Comparison of ENCODE assay signal across 8 cellular contexts in the genomic region with DNA sequence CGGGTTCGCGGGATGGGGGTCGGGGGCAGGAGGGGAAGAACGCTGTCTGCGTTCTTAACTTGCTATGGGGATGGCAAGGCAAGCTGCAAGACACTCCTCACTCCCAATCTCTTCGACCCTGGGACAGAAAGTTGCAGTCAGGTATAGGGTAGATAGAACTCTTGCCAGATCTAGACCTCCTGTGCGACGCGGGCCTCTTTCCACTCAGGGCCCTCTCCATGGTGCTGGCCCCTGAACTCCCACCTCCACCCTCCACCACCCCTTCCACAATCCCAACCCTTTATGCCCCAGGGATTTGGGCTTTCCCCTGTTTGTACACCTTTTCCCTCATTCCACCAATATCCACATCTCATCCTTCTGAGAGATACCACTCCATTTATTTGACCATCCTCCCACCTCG. TPM values are rescaled to one million over a fixed set of nuclear protein-coding genes. Genes with fewer than 3 reads are reported as not detected.
A peak's percentile ranks its signal among the peaks of the same experiment; 100 is the strongest.
DNase-seq lines count a peak whose midpoint lies in the region; ATAC-seq, FAIRE-seq and TF ChIP-seq lines count a peak whose summit lies in the region.

No MANE protein-coding gene starts in this region.

- no TSS peak for BruUV-seq in GM12878 (replicated peaks; lab: Mats Ljungman, UMichigan)

- no peak overlapping the region for H2AFZ ChIP-seq in GM12878 (ENCODE audit: control insufficient read depth, low read depth, low read length)

- peak overlapping the region; percentile 80 for H3K27ac Mint-ChIP-seq in memory B cell

- peak overlapping the region; percentile 82 for H3K4me3 Mint-ChIP-seq in memory B cell

- CTCF ChIA-PET in GM12878 (lab: Yijun Ruan, JAX): interaction anchor here (1.0 to 1.6 kb wide), 5 partner anchors 15 to 91 kb away, joined by 3 to 5 read pairs (median 4); a partner anchor contains a TSS

- FAIRE-seq in GM12878 (lab: Jason Lieb, UNC): no peak

- peak overlapping the region; percentile 84 for H3K4me2 ChIP-seq in GM12878 (ENCODE audit: control insufficient read depth, insufficient read depth)

- RAD21 ChIA-PET in GM12878 (lab: Charles Lee; ENCODE audit: unreplicated experiment): no interaction called here

- no peaks in the 10 kb centered on the region for H3K27me3 Mint-ChIP-seq in memory B cell

- peak overlapping the region; percentile 97 for H3K9ac ChIP-seq in GM12878 (ENCODE audit: control insufficient read depth, insufficient read depth, low read length)

- H3K36me3 Mint-ChIP-seq in memory B cell: peaks cover 5% of the 10 kb centered on the region

- no peaks in the 10 kb centered on the region for H3K9me3 ChIP-seq in heart right ventricle
- no peaks in the 10 kb centered on the region; the same call in 2 of the 3 replicates for H3K9me3 ChIP-seq in GM12878 (replicated peaks; ENCODE audit: control insufficient read depth, insufficient read depth, low read length)
- H3K9me3 ChIP-seq in upper lobe of right lung: no peaks in the 10 kb centered on the region

- no peaks in the 10 kb centered on the region for H4K20me1 ChIP-seq in GM12878 (ENCODE audit: control insufficient read depth, insufficient read depth)

- 71 to 77% methylated on average over 11 of the region's 11 CpGs for WGBS in heart right ventricle, 2 donors
- WGBS in GM12878 (ENCODE audit: insufficient coverage, insufficient replicate concordance, low lambda C conversion rate, missing lambda C conversion rate): 19% methylated on average over 11 of the region's 11 CpGs

- H3K27ac ChIP-seq in heart right ventricle: peak overlapping the region in 7 of 10 donors; percentile 81 to 99 (median 93)
- no peak overlapping the region for H3K27ac ChIP-seq in GM12878 (ENCODE audit: control insufficient read depth, insufficient read depth)
- H3K27ac ChIP-seq in upper lobe of right lung: peak overlapping the region; percentile 79

- no peak for TF ChIP-seq RAD21 in GM12878 (IDR thresholded peaks at IDR 0.05; ENCODE audit: insufficient read depth, low read depth, low read length)

- SMC1A ChIA-PET in GM12878 (lab: Charles Lee; ENCODE audit: uncharacterized antibody, unreplicated experiment): no interaction called here

- POLR2A ChIA-PET in GM12878 (lab: Charles Lee): interaction anchor here (0.5 kb wide), 2 partner anchors 123 to 125 kb away, joined by 3 read pairs; no protein-coding TSS in a partner anchor

- TF ChIP-seq CTCF in heart right ventricle (IDR thresholded peaks at IDR 0.05) (no peak), GM12878 (IDR thresholded peaks at IDR 0.05 in 2 of 3, conservative IDR thresholded peaks at IDR 0.05 in 1 of 3; ENCODE audit: control insufficient read depth in 2 of 3, extremely low read depth in 1 of 3, insufficient read depth in 1 of 3, low read depth in 3 of 3, low read length in 3 of 3) (no peak), upper lobe of right lung (IDR thresholded peaks at IDR 0.05) (no peak)

- peaks cover 29% of the 10 kb centered on the region for H3K79me2 ChIP-seq in GM12878 (ENCODE audit: control insufficient read depth, insufficient read depth, low read length)

- peaks cover 35% of the 10 kb centered on the region for H3K4me1 Mint-ChIP-seq in memory B cell

- DNase-seq in heart right ventricle (no peak), cardiac septum (ENCODE audit: low spot score) (no peak), GM12878 (ENCODE audit: low read depth, low spot score) (no peak), memory B cell (ENCODE audit: low spot score in 2 of 2) (no peak), upper lobe of right lung (no peak), NCI-H1694 (lab: John Stamatoyannopoulos, UW) (no peak), NCI-H1048 (lab: John Stamatoyannopoulos, UW) (no peak)
- DNase-seq in stimulated activated CD4-positive, alpha-beta T cell treated with anti-CD3 and anti-CD28 coated beads, Interleukin-4, amount 100 ng/mL, for 1 hour: no peak

- ATAC-seq in heart right ventricle (no peak), GM12878 (no peak), memory B cell (ENCODE audit: low read depth) (no peak), upper lobe of right lung (no peak)

- intact Hi-C loops in heart right ventricle (cut with DNase I) (loop anchor here in 6 of 10 donors (1.0 to 5.0 kb wide), 7 partner anchors 32 to 108 kb away; a partner anchor contains a TSS), cardiac septum (cut with DNase I) (loop anchor here (1.0 to 5.0 kb wide), 3 partner anchors 32 to 107 kb away; a partner anchor contains a TSS), GM12878 (cut with micrococcal nuclease; ENCODE audit: unreplicated experiment) (loop anchor here (1.0 to 2.0 kb wide), 4 partner anchors 18 to 106 kb away; no protein-coding TSS in a partner anchor), upper lobe of right lung (cut with DNase I) (loop anchor here (5.0 kb wide), 1 partner anchor 33 kb away; no protein-coding TSS in a partner anchor)

- peaks cover 0 to 40% (median 0%) of the 10 kb centered on the region in 9 donors for H3K36me3 ChIP-seq in heart right ventricle
- H3K36me3 ChIP-seq in GM12878 (ENCODE audit: control insufficient read depth in 2 of 2, insufficient read depth in 2 of 2, low read length in 1 of 2): peaks cover 0 to 2% of the 10 kb centered on the region in 2 experiments; a peak in 1 of 4 replicates
- H3K36me3 ChIP-seq in upper lobe of right lung: peaks cover 11% of the 10 kb centered on the region

- H3K4me3 ChIP-seq in heart right ventricle: peak overlapping the region in 9 of 10 donors; percentile 58 to 78 (median 71)
- H3K4me3 ChIP-seq in GM12878: peak overlapping the region; percentile 97
- peak overlapping the region; percentile 73 for H3K4me3 ChIP-seq in upper lobe of right lung

- peaks cover 4 to 42% (median 34%) of the 10 kb centered on the region in 9 donors for H3K4me1 ChIP-seq in heart right ventricle
- 0 out of 2 replicates have a peak, but pooled peaks cover 3% of the 10 kb centered on the region for H3K4me1 ChIP-seq in GM12878 (ENCODE audit: control insufficient read depth, insufficient read depth, low read length)
- H3K4me1 ChIP-seq in upper lobe of right lung: peaks cover 27% of the 10 kb centered on the region

- in situ Hi-C loops in GM12878 (cut with MboI): no loop called here

- TF ChIP-seq EP300 in GM12878 (IDR thresholded peaks at IDR 0.05; ENCODE audit: borderline replicate concordance in 1 of 2, control insufficient read depth in 1 of 2, low read depth in 2 of 2, low read length in 2 of 2): no peak

- no peak for TF ChIP-seq POLR2A in GM12878 (IDR thresholded peaks at IDR 0.05; ENCODE audit: low read depth, low read length)

- no peaks in the 10 kb centered on the region for H3K9me3 Mint-ChIP-seq in memory B cell

- H3K27me3 ChIP-seq in heart right ventricle (no peaks in the 10 kb centered on the region), GM12878 (replicated peaks in 1 of 2; ENCODE audit: control insufficient read depth in 2 of 2, insufficient read depth in 2 of 2, low read length in 1 of 2) (no peaks in the 10 kb centered on the region), upper lobe of right lung (no peaks in the 10 kb centered on the region)

RNA-seq across cellular contexts. Expression of a gene that starts 0.8 kb away (rescaled TPM):
- total RNA-seq in heart right ventricle (10 to 100 TPM; 16.2 to 25.3 (median 20.4) TPM), cardiac septum (19.6 TPM), GM12878 (2014; rRNA removed) (63.6 and 65.6 TPM in 2 replicates), GM12878 (2014; rRNA removed; fragmentation: Illumina TruSeq; extraction: Trizol) (54.1 and 58.2 TPM in 2 replicates), GM12878 (2021) (45.8 and 51.3 TPM in 2 replicates), upper lobe of right lung (19.8 TPM)
- polyA plus RNA-seq in heart right ventricle (10 to 100 TPM; 13.5 to 27.7 TPM), GM12878 (2011; rRNA removed) (66.2 and 82.2 TPM in 2 replicates), GM12878 (2014; fragmentation: Illumina TruSeq; extraction: Trizol) (39.3 and 53.8 TPM in 2 replicates), GM12878 (2014; fragmentation: Nextera tagmentation; extraction: Ambion mirVana) (10 to 100 TPM; 20.7 to 29.5 TPM), GM12878 (2014; rRNA removed) (76.4 and 81.7 TPM in 2 replicates), GM12878 (2016; fragmentation: Nextera tagmentation; extraction: Ambion mirVana) (10 to 100 TPM; 90.9 to 97.9 TPM)
- 4.7 and 6.7 TPM in 2 replicates for total RNA-seq in GM12878 (2013; cell fraction: nucleolus; rRNA removed)
- polyA plus RNA-seq in GM12878 (2011; ENCODE audit: low read depth): 20.2 TPM
- polyA plus RNA-seq in GM12878 (2011; cell fraction: cytosol; rRNA removed): 101 and 104 TPM in 2 replicates
- 16.4 and 21.1 TPM in 2 replicates for polyA plus RNA-seq in GM12878 (2011; cell fraction: nucleus; rRNA removed)
- polyA plus RNA-seq in GM12878 (2012): 34.9 and 37.2 TPM in 2 replicates
- polyA minus RNA-seq in GM12878 (2011; rRNA and poly(A)+ RNA removed): 35.5 and 37.7 TPM in 2 replicates
- polyA minus RNA-seq in GM12878 (2011; cell fraction: cytosol; rRNA and poly(A)+ RNA removed): 10.5 and 12.6 TPM in 2 replicates
- 4.5 and 11.0 TPM in 2 replicates for polyA minus RNA-seq in GM12878 (2011; cell fraction: nucleus; rRNA and poly(A)+ RNA removed)

RNA-seq across cellular contexts. Expression of a gene that starts 3.2 kb away (rescaled TPM):
- total RNA-seq in heart right ventricle (10 to 100 TPM; 43.6 to 66.3 (median 47.0) TPM), cardiac septum (40.7 TPM), GM12878 (2014; rRNA removed) (38.0 and 44.8 TPM in 2 replicates), GM12878 (2014; rRNA removed; fragmentation: Illumina TruSeq; extraction: Trizol) (28.8 and 30.1 TPM in 2 replicates), GM12878 (2021) (29.9 and 31.0 TPM in 2 replicates), upper lobe of right lung (51.6 TPM)
- polyA plus RNA-seq in heart right ventricle (10 to 100 TPM in 1 of 2 donors, 1 to 10 TPM in 1; 7.0 to 27.0 TPM), GM12878 (2011; rRNA removed) (30.9 and 47.8 TPM in 2 replicates), GM12878 (2014; fragmentation: Illumina TruSeq; extraction: Trizol) (27.6 and 33.2 TPM in 2 replicates), GM12878 (2014; fragmentation: Nextera tagmentation; extraction: Ambion mirVana) (10 to 100 TPM; 11.1 to 24.5 TPM), GM12878 (2014; rRNA removed) (38.2 and 39.2 TPM in 2 replicates), GM12878 (2016; fragmentation: Nextera tagmentation; extraction: Ambion mirVana) (10 to 100 TPM; 22.3 to 23.9 TPM)
- 36.1 and 37.8 TPM in 2 replicates for total RNA-seq in GM12878 (2013; cell fraction: nucleolus; rRNA removed)
- polyA plus RNA-seq in GM12878 (2011; ENCODE audit: low read depth): 18.7 TPM
- polyA plus RNA-seq in GM12878 (2011; cell fraction: cytosol; rRNA removed): 57.2 and 72.2 TPM in 2 replicates
- polyA plus RNA-seq in GM12878 (2011; cell fraction: nucleus; rRNA removed): 43.2 and 46.7 TPM in 2 replicates
- polyA plus RNA-seq in GM12878 (2012): 22.2 and 25.5 TPM in 2 replicates
- 134 and 148 TPM in 2 replicates for polyA minus RNA-seq in GM12878 (2011; rRNA and poly(A)+ RNA removed)
- polyA minus RNA-seq in GM12878 (2011; cell fraction: cytosol; rRNA and poly(A)+ RNA removed): 15.5 and 29.6 TPM in 2 replicates
- 29.4 and 52.3 TPM in 2 replicates for polyA minus RNA-seq in GM12878 (2011; cell fraction: nucleus; rRNA and poly(A)+ RNA removed)

RNA-seq across cellular contexts. Expression of a gene that starts 4.9 kb away (rescaled TPM):
- total RNA-seq in heart right ventricle (not detected), cardiac septum (not detected), GM12878 (2014; rRNA removed) (not detected in 2 replicates), GM12878 (2014; rRNA removed; fragmentation: Illumina TruSeq; extraction: Trizol) (not detected in 2 replicates), GM12878 (2021) (0.29 and 0.56 TPM in 2 replicates), upper lobe of right lung (0.87 TPM)
- polyA plus RNA-seq in heart right ventricle (under 1 TPM; 0.20 to 0.59 TPM), GM12878 (2011; rRNA removed) (0.15 TPM in 1 of 2 replicates, not detected in the other), GM12878 (2014; fragmentation: Illumina TruSeq; extraction: Trizol) (0.15 TPM in 1 of 2 replicates, not detected in the other), GM12878 (2014; fragmentation: Nextera tagmentation; extraction: Ambion mirVana) (not detected), GM12878 (2014; rRNA removed) (0.13 TPM in 1 of 2 replicates, not detected in the other), GM12878 (2016; fragmentation: Nextera tagmentation; extraction: Ambion mirVana) (not detected)
- 2.6 TPM in 1 of 2 replicates, not detected in the other for total RNA-seq in GM12878 (2013; cell fraction: nucleolus; rRNA removed)
- polyA plus RNA-seq in GM12878 (2011; ENCODE audit: low read depth): 0.28 TPM
- 0.07 and 0.20 TPM in 2 replicates for polyA plus RNA-seq in GM12878 (2011; cell fraction: cytosol; rRNA removed)
- polyA plus RNA-seq in GM12878 (2011; cell fraction: nucleus; rRNA removed): 1.1 and 1.2 TPM in 2 replicates
- not detected in 2 replicates for polyA plus RNA-seq in GM12878 (2012)
- polyA minus RNA-seq in GM12878 (2011; rRNA and poly(A)+ RNA removed): not detected in 2 replicates
- polyA minus RNA-seq in GM12878 (2011; cell fraction: cytosol; rRNA and poly(A)+ RNA removed): not detected in 2 replicates
- polyA minus RNA-seq in GM12878 (2011; cell fraction: nucleus; rRNA and poly(A)+ RNA removed): not detected in 2 replicates

RNA-seq across cellular contexts. Expression of a gene that starts 33.2 kb away (rescaled TPM):
- total RNA-seq in heart right ventricle: 10 to 100 TPM; 22.2 to 30.9 (median 26.5) TPM
- polyA plus RNA-seq in heart right ventricle: 10 to 100 TPM; 10.2 to 10.8 TPM
- 28.8 TPM for total RNA-seq in cardiac septum
- 24.3 and 27.1 TPM in 2 replicates for total RNA-seq in GM12878 (2013; cell fraction: nucleolus; rRNA removed)
- total RNA-seq in GM12878 (2014; rRNA removed): 7.9 and 8.1 TPM in 2 replicates
- 6.3 and 7.5 TPM in 2 replicates for total RNA-seq in GM12878 (2014; rRNA removed; fragmentation: Illumina TruSeq; extraction: Trizol)
- 49.7 and 52.3 TPM in 2 replicates for total RNA-seq in GM12878 (2021)
- polyA plus RNA-seq in GM12878 (2011; ENCODE audit: low read depth): 6.4 TPM
- 4.7 and 11.7 TPM in 2 replicates for polyA plus RNA-seq in GM12878 (2011; rRNA removed)
- 14.7 and 16.1 TPM in 2 replicates for polyA plus RNA-seq in GM12878 (2011; cell fraction: cytosol; rRNA removed)
- 29.4 and 42.3 TPM in 2 replicates for polyA plus RNA-seq in GM12878 (2011; cell fraction: nucleus; rRNA removed)
- polyA plus RNA-seq in GM12878 (2012): 11.3 and 15.0 TPM in 2 replicates
- polyA plus RNA-seq in GM12878 (2014; fragmentation: Illumina TruSeq; extraction: Trizol): 17.7 and 24.0 TPM in 2 replicates
- polyA plus RNA-seq in GM12878 (2014; fragmentation: Nextera tagmentation; extraction: Ambion mirVana): 1 to 10 TPM in 1 of 2 experiments, under 1 TPM in 1; 0.90 to 1.2 TPM
- 20.6 and 23.9 TPM in 2 replicates for polyA plus RNA-seq in GM12878 (2014; rRNA removed)
- polyA plus RNA-seq in GM12878 (2016; fragmentation: Nextera tagmentation; extraction: Ambion mirVana): 10 to 100 TPM; 50.6 to 55.3 TPM
- 21.0 TPM in 2 replicates for polyA minus RNA-seq in GM12878 (2011; rRNA and poly(A)+ RNA removed)
- polyA minus RNA-seq in GM12878 (2011; cell fraction: cytosol; rRNA and poly(A)+ RNA removed): 13.9 and 14.7 TPM in 2 replicates
- 8.8 and 13.4 TPM in 2 replicates for polyA minus RNA-seq in GM12878 (2011; cell fraction: nucleus; rRNA and poly(A)+ RNA removed)
- total RNA-seq in upper lobe of right lung: 28.0 TPM

RNA-seq across cellular contexts. Expression of a gene that starts 35.7 kb away (rescaled TPM):
- total RNA-seq in heart right ventricle (10 to 100 TPM; 56.2 to 81.9 (median 62.8) TPM), cardiac septum (71.5 TPM), GM12878 (2014; rRNA removed) (24.9 and 25.2 TPM in 2 replicates), GM12878 (2014; rRNA removed; fragmentation: Illumina TruSeq; extraction: Trizol) (26.6 and 31.8 TPM in 2 replicates), GM12878 (2021) (67.1 and 68.6 TPM in 2 replicates), upper lobe of right lung (117 TPM)
- polyA plus RNA-seq in heart right ventricle (10 to 100 TPM; 16.2 to 28.8 TPM), GM12878 (2011; rRNA removed) (50.2 and 52.9 TPM in 2 replicates), GM12878 (2014; fragmentation: Illumina TruSeq; extraction: Trizol) (59.6 and 61.1 TPM in 2 replicates), GM12878 (2014; fragmentation: Nextera tagmentation; extraction: Ambion mirVana) (10 to 100 TPM; 13.6 to 27.8 TPM), GM12878 (2014; rRNA removed) (31.7 and 38.3 TPM in 2 replicates), GM12878 (2016; fragmentation: Nextera tagmentation; extraction: Ambion mirVana) (10 to 100 TPM; 60.8 to 71.2 TPM)
- 135 and 138 TPM in 2 replicates for total RNA-seq in GM12878 (2013; cell fraction: nucleolus; rRNA removed)
- 22.4 TPM for polyA plus RNA-seq in GM12878 (2011; ENCODE audit: low read depth)
- 29.4 and 31.0 TPM in 2 replicates for polyA plus RNA-seq in GM12878 (2011; cell fraction: cytosol; rRNA removed)
- 128 and 170 TPM in 2 replicates for polyA plus RNA-seq in GM12878 (2011; cell fraction: nucleus; rRNA removed)
- polyA plus RNA-seq in GM12878 (2012): 37.4 and 47.8 TPM in 2 replicates
- polyA minus RNA-seq in GM12878 (2011; rRNA and poly(A)+ RNA removed): 74.8 and 88.5 TPM in 2 replicates
- polyA minus RNA-seq in GM12878 (2011; cell fraction: cytosol; rRNA and poly(A)+ RNA removed): 34.7 and 45.2 TPM in 2 replicates
- 76.6 and 115 TPM in 2 replicates for polyA minus RNA-seq in GM12878 (2011; cell fraction: nucleus; rRNA and poly(A)+ RNA removed)
